18 cellular contexts compared by ENCODE assay signal in genomic region chr2:180314086-180314485, GRCh38.
"Had no signal": no experiment of that assay in that cellular context is flagged by ENCODE, and none has a peak within 500 bp of the region (broad histone marks: within the 10 kb centered on the region; RNA-seq: fewer than 3 reads in every experiment).

No MANE protein-coding gene starts in this region.

- H3K4me3 Mint-ChIP-seq: activated CD4-positive, alpha-beta memory T cell treated with anti-CD3 and anti-CD28 coated beads for 36 hours; memory B cell; natural killer cell; T-cell had no signal

- H3K27me3 ChIP-seq: breast epithelium, stomach, upper lobe of right lung had no signal

- H3K4me1 Mint-ChIP-seq: natural killer cell, T-cell had no signal

- H3K36me3 ChIP-seq: breast epithelium, stomach, thoracic aorta, upper lobe of right lung had no signal

- H3K36me3 Mint-ChIP-seq: activated CD4-positive, alpha-beta memory T cell treated with anti-CD3 and anti-CD28 coated beads for 36 hours; activated naive CD4-positive, alpha-beta T cell treated with anti-CD3 and anti-CD28 coated beads, Interleukin-2, amount 50 U/mL, for 72 hours; natural killer cell; T-cell had no signal

- DNase-seq: activated CD4-positive, alpha-beta memory T cell treated with anti-CD3 and anti-CD28 coated beads for 36 hours; activated CD4-positive, alpha-beta T cell treated with anti-CD3 and anti-CD28 coated beads for 1 hour; activated effector memory CD4-positive, alpha-beta T cell treated with anti-CD3 and anti-CD28 coated beads, Interleukin-2, amount 50 U/mL, for 16 hours; activated T-cell treated with anti-CD3 and anti-CD28 coated beads, Interleukin-2, amount 50 U/mL, for 48 hours; anterior cingulate cortex; dermis blood vessel endothelial cell; kidney glomerular epithelial cell; left ventricle myocardium superior; natural killer cell; stimulated activated CD4-positive, alpha-beta T cell treated with anti-CD3 and anti-CD28 coated beads, Interleukin-1b, Interleukin-23, amount 100 ng/mL, for 48 hours; stomach; T-cell; T-helper 9 cell; upper lobe of right lung had no signal

- ATAC-seq: activated naive CD4-positive, alpha-beta T cell treated with anti-CD3 and anti-CD28 coated beads, Interleukin-2, amount 50 U/mL, for 72 hours; left ventricle myocardium superior; natural killer cell; T-cell; upper lobe of right lung had no signal

- H3K27me3 Mint-ChIP-seq: activated CD4-positive, alpha-beta memory T cell treated with anti-CD3 and anti-CD28 coated beads for 36 hours; memory B cell; T-cell had no signal

- H3K4me1 ChIP-seq: breast epithelium, stomach, upper lobe of right lung had no signal

- H3K27ac Mint-ChIP-seq: activated CD4-positive, alpha-beta memory T cell treated with anti-CD3 and anti-CD28 coated beads for 36 hours; activated naive CD4-positive, alpha-beta T cell treated with anti-CD3 and anti-CD28 coated beads, Interleukin-2, amount 50 U/mL, for 72 hours; memory B cell; natural killer cell; T-cell had no signal

- H3K4me3 ChIP-seq: breast epithelium, stomach, thoracic aorta, upper lobe of right lung had no signal

- H3K27ac ChIP-seq: breast epithelium, stomach, thoracic aorta, upper lobe of right lung had no signal

- H3K9me3 ChIP-seq: breast epithelium, thoracic aorta, upper lobe of right lung had no signal
